Comparison of ENCODE assay signal across 20 cellular contexts in genomic region chr7:74220229-74220628, GRCh38. TPM values are rescaled to one million over a fixed set of nuclear protein-coding genes. Genes with fewer than 3 reads are reported as not detected.
A peak's percentile ranks its signal among the peaks of the same experiment; 100 is the strongest.
DNase-seq lines count a peak whose midpoint lies in the region; ATAC-seq and TF ChIP-seq lines count a peak whose summit lies in the region.
"Had no signal": no experiment of that assay in that cellular context is flagged by ENCODE, and none has a peak within 500 bp of the region (broad histone marks: within the 10 kb centered on the region; RNA-seq: fewer than 3 reads in every experiment).

No MANE protein-coding gene starts in this region.

- DNase-seq in PC-3 (no peak), right lobe of liver (peak in 1 of 3 donors; percentile 70), NCI-H510A treated with DMSO at 0.1 percent for 48 hours (lab: John Stamatoyannopoulos, UW) (no peak)
- DNase-seq: activated CD8-positive, alpha-beta memory T cell treated with anti-CD3 and anti-CD28 coated beads for 24 hours; activated naive CD8-positive, alpha-beta T cell treated with anti-CD3 and anti-CD28 coated beads, Interleukin-2, amount 10 ng/mL, durations not matched to agents 7 days and 5 days; GDM1; glutamatergic neuron; KG1; NCI-H1105; NCI-H2107; occipital lobe; retina; SIG-M5 had no signal

- CTCF ChIA-PET in PC-3 (lab: Charles Lee): interaction anchor here (1.3 kb wide), 1 partner anchor 14 kb away, joined by 5 read pairs; no protein-coding TSS in a partner anchor

- peaks cover 0 to 24% (median 0%) of the 10 kb centered on the region in 11 experiments; a peak in 6 of 22 replicates for H4K20me1 ChIP-seq in BLaER1 treated with 17β-estradiol and CSF1 and Interleukin-3, amounts not matched to agents 10 nM and 100 nM
- no peaks in the 10 kb centered on the region for H4K20me1 ChIP-seq in PC-3 (ENCODE audit: low read length)

- peaks cover 0 to 8% (median 3%) of the 10 kb centered on the region in 11 experiments; a peak in 7 of 22 replicates for H3K9me3 ChIP-seq in BLaER1 treated with 17β-estradiol and CSF1 and Interleukin-3, amounts not matched to agents 10 nM and 100 nM (replicated peaks in 1 of 11)
- H3K9me3 ChIP-seq in PC-3 (ENCODE audit: low read length) (no peaks in the 10 kb centered on the region), right lobe of liver (no peaks in the 10 kb centered on the region)
- H3K9me3 ChIP-seq: HAP-1, mucosa of descending colon had no signal

- H3K9ac ChIP-seq in BLaER1 treated with 17β-estradiol and CSF1 and Interleukin-3, amounts not matched to agents 10 nM and 100 nM: peak overlapping the region; percentile 63 to 87 (median 82); a peak in 19 of 22 replicates
- no peak overlapping the region for H3K9ac ChIP-seq in PC-3 (ENCODE audit: low read length)

- peak overlapping the region in 8 of 10 experiments; percentile 6 to 48 (median 43); a peak in 14 of 20 replicates for H3K4me3 ChIP-seq in BLaER1 treated with 17β-estradiol and CSF1 and Interleukin-3, amounts not matched to agents 10 nM and 100 nM
- no peak overlapping the region for H3K4me3 ChIP-seq in PC-3 (ENCODE audit: low read length)
- H3K4me3 ChIP-seq in right lobe of liver: peak overlapping the region; percentile 12 to 51 (median 43)
- H3K4me3 ChIP-seq: HAP-1, mucosa of descending colon had no signal

- intact Hi-C loops in PC-3 (cut with micrococcal nuclease): no loop called here
- intact Hi-C loops in right lobe of liver (cut with DNase I): no loop called here

- H2AFZ ChIP-seq in PC-3 (ENCODE audit: low read length): no peak overlapping the region

- peak; percentile 19 for ATAC-seq in PC-3
- ATAC-seq in right lobe of liver: peak; percentile 42 to 57 (median 54)
- ATAC-seq in GM21576 (IDR thresholded peaks at IDR 0.05; ENCODE audit: unreplicated experiment): no peak
- no peak for ATAC-seq in GM18909 (IDR thresholded peaks at IDR 0.05; ENCODE audit: poor library complexity, unreplicated experiment)
- ATAC-seq: activated CD4-positive, CD25-positive, alpha-beta regulatory T cell treated with anti-CD3 and anti-CD28 coated beads, Interleukin-2, amount 50 U/mL, for 24 hours had no signal

- peaks cover 51 to 93% (median 80%) of the 10 kb centered on the region in 11 experiments for H3K36me3 ChIP-seq in BLaER1 treated with 17β-estradiol and CSF1 and Interleukin-3, amounts not matched to agents 10 nM and 100 nM
- H3K36me3 ChIP-seq in PC-3 (ENCODE audit: low read depth, low read length) (no peaks in the 10 kb centered on the region), right lobe of liver (no peaks in the 10 kb centered on the region)
- H3K36me3 ChIP-seq: HAP-1 had no signal

- H3K79me2 ChIP-seq in PC-3 (ENCODE audit: low read length): no peaks in the 10 kb centered on the region

- H3K4me2 ChIP-seq in BLaER1 treated with 17β-estradiol and CSF1 and Interleukin-3, amounts not matched to agents 10 nM and 100 nM: peak overlapping the region; percentile 77 to 100 (median 92)
- H3K4me2 ChIP-seq in PC-3 (ENCODE audit: low read length): no peak overlapping the region

- WGBS in right lobe of liver (ENCODE audit: insufficient coverage, low coverage, low lambda C conversion rate, missing lambda C conversion rate): 21% methylated on average over 2 of the region's 9 CpGs

- no peaks in the 10 kb centered on the region for H3K27me3 ChIP-seq in BLaER1 treated with 17β-estradiol and CSF1 and Interleukin-3, amounts not matched to agents 10 nM and 100 nM
- no peaks in the 10 kb centered on the region for H3K27me3 ChIP-seq in PC-3 (ENCODE audit: low read length)
- no peaks in the 10 kb centered on the region for H3K27me3 ChIP-seq in right lobe of liver

- peak; percentile 10 for TF ChIP-seq POLR2A in GM19099 (IDR thresholded peaks at IDR 0.05; ENCODE audit: extremely low read depth, insufficient read length, low read depth)
- TF ChIP-seq POLR2A in right lobe of liver (IDR thresholded peaks at IDR 0.05): no peak

- no peaks in the 10 kb centered on the region for H3F3A ChIP-seq in PC-3 (ENCODE audit: low read length, unreplicated experiment)

- no peaks in the 10 kb centered on the region for H3K9me2 ChIP-seq in PC-3 (replicated peaks; ENCODE audit: low read length)

- H3K27ac ChIP-seq in BLaER1 treated with 17β-estradiol and CSF1 and Interleukin-3, amounts not matched to agents 10 nM and 100 nM: peak overlapping the region; percentile 14 to 99 (median 97); a peak in 19 of 22 replicates
- H3K27ac ChIP-seq in PC-3 (ENCODE audit: low read length) (no peak overlapping the region), right lobe of liver (peak overlapping the region; percentile 33 to 78 (median 76))

- BruUV-seq in PC-3 (replicated peaks; lab: Mats Ljungman, UMichigan): no TSS peak

- peaks cover 89 to 100% (median 99%) of the 10 kb centered on the region in 10 experiments for H3K4me1 ChIP-seq in BLaER1 treated with 17β-estradiol and CSF1 and Interleukin-3, amounts not matched to agents 10 nM and 100 nM
- H3K4me1 ChIP-seq in PC-3 (ENCODE audit: insufficient read depth, low read length) (no peaks in the 10 kb centered on the region), right lobe of liver (peaks cover 0 to 17% (median 3%) of the 10 kb centered on the region in 4 donors)
- H3K4me1 ChIP-seq: HAP-1 had no signal

- TF ChIP-seq CTCF in PC-3 (conservative IDR thresholded peaks at IDR 0.05; ENCODE audit: low read depth, low read length) (no peak), right lobe of liver (IDR thresholded peaks at IDR 0.05) (no peak)

- POLR2A ChIA-PET in PC-3 (lab: Charles Lee; ENCODE audit: unreplicated experiment): no interaction called here

RNA-seq across cellular contexts. Expression of gene LAT2, which starts 10.4 kb away (rescaled TPM):
- total RNA-seq in PC-3 (2014; rRNA removed) (7.7 and 8.3 TPM in 2 replicates), right lobe of liver (10 to 100 TPM in 1 of 6 experiments, 1 to 10 TPM in 5; 3.8 to 10.6 (median 6.6) TPM)

RNA-seq across cellular contexts. Expression of gene RFC2, which starts 34.0 kb away (rescaled TPM):
- total RNA-seq in PC-3 (2014; rRNA removed) (57.4 and 60.4 TPM in 2 replicates), right lobe of liver (10 to 100 TPM in 5 of 6 experiments, 1 to 10 TPM in 1; 8.0 to 21.3 (median 12.2) TPM)

RNA-seq across cellular contexts. Expression of gene EIF4H, which starts 46.1 kb away (rescaled TPM):
- 339 and 357 TPM in 2 replicates for total RNA-seq in PC-3 (2014; rRNA removed)
- total RNA-seq in right lobe of liver: 100 to 1,000 TPM; 117 to 128 (median 118) TPM

Comparison
In these comparisons a context has a peak if more than half of its experiments do, and no peak if none do; other contexts are left out.
1. ATAC-seq: peak in PC-3 (single experiment) and right lobe of liver (4 of 4); none in GM21576 (single experiment) and GM18909 (single experiment).